In genomic region chr11:100939581-100939980, GRCh38 we compare ENCODE assay signal across 24 cellular contexts.
"Had no signal": no experiment of that assay in that cellular context is flagged by ENCODE, and none has a peak within 500 bp of the region (broad histone marks: within the 10 kb centered on the region; RNA-seq: fewer than 3 reads in every experiment).

No MANE protein-coding gene starts in this region.

- H3K27me3 ChIP-seq: gastrocnemius medialis, neural progenitor cell, pancreas, right lobe of liver, spleen, tibial artery, upper lobe of left lung, vagina had no signal

- H3K36me3 ChIP-seq: gastrocnemius medialis, lower lobe of right lung, neural progenitor cell, pancreas, prostate gland, right lobe of liver, tibial artery, upper lobe of left lung, vagina had no signal

- H3K27ac ChIP-seq: coronary artery, gastrocnemius medialis, left ventricle myocardium inferior, lower lobe of right lung, neural progenitor cell, pancreas, prostate gland, right lobe of liver, spleen, tibial artery, upper lobe of left lung, vagina had no signal

- DNase-seq: effector CD4-positive, alpha-beta T cell; endodermal cell; gastrocnemius medialis; immature natural killer cell; left ventricle myocardium inferior; lower lobe of right lung; nucleus accumbens; pancreas; retina; right lobe of liver; spleen; stimulated activated CD4-positive, alpha-beta T cell treated with anti-CD3 and anti-CD28 coated beads, Interleukin-15, amount 100 ng/mL, for 24 hours; stimulated activated CD4-positive, alpha-beta T cell treated with anti-CD3 and anti-CD28 coated beads, Interleukin-1b, Interleukin-23, amount 100 ng/mL, for 48 hours; stimulated activated CD4-positive, alpha-beta T cell treated with anti-CD3 and anti-CD28 coated beads, Interleukin-4, amount 100 ng/mL, for 24 hours; tibial artery; upper lobe of left lung had no signal

- FAIRE-seq: keratinocyte, pancreas had no signal

- ATAC-seq: esophagus mucosa; gastrocnemius medialis; lower lobe of right lung; natural killer cell treated with Interleukin-12 subunit alpha and Interleukin-12 subunit beta and Interleukin-15 and Interleukin-18, amount 100 ng/mL, for 72 hours; pancreas; right lobe of liver; stimulated activated memory B cell treated with anti-CD40 and anti-IgM and Interleukin-4, amounts not matched to agents 10 μg/mL and 1 μg/mL and 100 μg/mL, for 72 hours had no signal

- H3K4me1 ChIP-seq: lower lobe of right lung, pancreas, prostate gland, right lobe of liver, tibial artery, upper lobe of left lung had no signal

- H3K9me3 ChIP-seq: gastrocnemius medialis, left ventricle myocardium inferior, lower lobe of right lung, pancreas, prostate gland, right lobe of liver, spleen, tibial artery, upper lobe of left lung, vagina had no signal

- H3K4me3 ChIP-seq: coronary artery, gastrocnemius medialis, left ventricle myocardium inferior, lower lobe of right lung, neural progenitor cell, pancreas, prostate gland, right lobe of liver, spleen, tibial artery, upper lobe of left lung, vagina had no signal
